In the genomic region with DNA sequence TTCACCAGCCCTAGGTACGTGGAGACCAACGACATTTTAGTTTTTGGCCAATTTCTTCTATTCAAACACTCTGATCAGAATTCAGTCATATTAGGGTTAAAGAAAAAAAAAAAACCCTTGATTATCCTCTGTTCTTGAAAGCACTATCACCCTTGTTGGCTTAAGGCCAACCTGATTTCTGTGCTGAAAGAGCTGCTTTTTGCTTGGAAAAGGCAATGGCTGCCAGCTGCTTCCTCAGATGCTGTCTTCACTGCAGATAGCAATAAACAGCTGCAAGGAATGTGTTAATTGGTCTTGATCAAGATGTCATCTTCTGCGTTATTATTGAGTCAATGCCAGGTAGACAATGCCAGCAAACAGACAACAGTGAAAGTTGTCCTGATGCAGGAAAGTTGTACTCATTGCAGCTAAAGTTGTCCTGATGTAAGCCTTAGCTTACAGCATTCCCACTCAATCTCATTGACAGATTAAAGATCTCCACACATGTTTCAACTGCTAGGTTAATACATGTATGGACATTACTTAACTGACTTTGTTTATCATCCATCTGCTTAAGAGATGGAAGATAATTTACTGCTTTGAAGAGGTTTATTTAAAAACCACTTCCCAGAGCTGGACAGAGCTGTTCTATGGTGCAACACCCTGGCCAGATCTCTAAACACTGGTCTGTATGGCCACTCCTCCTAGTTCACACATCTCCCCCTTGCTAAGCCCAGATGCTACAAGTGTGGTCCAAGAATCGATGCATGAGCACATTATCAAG, we compare ENCODE assay signal across 27 cellular contexts.
DNase-seq lines count a peak whose midpoint lies in the region; ATAC-seq, FAIRE-seq and TF ChIP-seq lines count a peak whose summit lies in the region.
"Had no signal": no experiment of that assay in that cellular context is flagged by ENCODE, and none has a peak within 500 bp of the region (broad histone marks: within the 10 kb centered on the region; RNA-seq: fewer than 3 reads in every experiment).

No MANE protein-coding gene starts in this region.

- DNase-seq in SK-N-SH = no peak
- DNase-seq in naive thymus-derived CD4-positive, alpha-beta T cell = no peak
- DNase-seq in upper lobe of right lung = no peak
- no peak for DNase-seq in HUDEP-2 (lab: John Stamatoyannopoulos, UW; ENCODE audit: unreplicated experiment in 76 of 76)
- no peak for DNase-seq in A172 (ENCODE audit: low spot score)
- DNase-seq: activated CD8-positive, alpha-beta T cell treated with anti-CD3 and anti-CD28 coated beads, Interleukin-2, amount 10 ng/mL, durations not matched to agents 7 days and 5 days; activated T-cell treated with anti-CD3 and anti-CD28 coated beads, Interleukin-2, amount 50 U/mL, for 1 hour; brain microvascular endothelial cell; effector memory CD8-positive, alpha-beta T cell; H7; mesendoderm; NCI-H1105 treated with DMSO at 0.1 percent for 48 hours; NCI-H69; OCI-M1; SHP77; stimulated activated naive CD4-positive, alpha-beta T cell; tibial artery had no signal

- H4K20me1 ChIP-seq in SK-N-SH (ENCODE audit: insufficient read depth) = no peaks in the 10 kb centered on the region

- peak; percentile 12 for FAIRE-seq in endometrium (lab: Jason Lieb, UNC)
- FAIRE-seq: colon, HepG2 had no signal

- TF ChIP-seq CTCF in SK-N-SH (IDR thresholded peaks at IDR 0.05) (no peak), upper lobe of right lung (IDR thresholded peaks at IDR 0.05) (no peak)

- 30% methylated on average over 4 of the region's 4 CpGs for WGBS in SK-N-SH (ENCODE audit: low lambda C conversion rate)

- H3K27ac Mint-ChIP-seq in naive thymus-derived CD4-positive, alpha-beta T cell = no peak overlapping the region
- H3K27ac Mint-ChIP-seq: activated CD8-positive, alpha-beta T cell treated with anti-CD3 and anti-CD28 coated beads, Interleukin-2, amount 10 ng/mL, durations not matched to agents 7 days and 5 days; effector memory CD8-positive, alpha-beta T cell; progenitor cell of endocrine pancreas had no signal

- H3K9me3 ChIP-seq in SK-N-SH = no peaks in the 10 kb centered on the region
- H3K9me3 ChIP-seq in naive thymus-derived CD4-positive, alpha-beta T cell (ENCODE audit: control insufficient read depth in 2 of 3, low read length in 3 of 3) = no peaks in the 10 kb centered on the region
- no peaks in the 10 kb centered on the region for H3K9me3 ChIP-seq in upper lobe of right lung
- H3K9me3 ChIP-seq: esophagus muscularis mucosa, tibial artery had no signal

- peaks cover 0 to 3% (median 0%) of the 10 kb centered on the region in 7 donors for H3K4me1 Mint-ChIP-seq in naive thymus-derived CD4-positive, alpha-beta T cell

- no peaks in the 10 kb centered on the region for H3K36me3 ChIP-seq in SK-N-SH (replicated peaks in 1 of 2; ENCODE audit: control insufficient read depth in 1 of 2, insufficient read depth in 2 of 2, low read length in 1 of 2)
- no peaks in the 10 kb centered on the region for H3K36me3 ChIP-seq in naive thymus-derived CD4-positive, alpha-beta T cell (ENCODE audit: control insufficient read depth in 2 of 3, insufficient read depth in 3 of 3, low read length in 3 of 3)
- H3K36me3 ChIP-seq in upper lobe of right lung = no peaks in the 10 kb centered on the region
- H3K36me3 ChIP-seq: brain microvascular endothelial cell, esophagus muscularis mucosa, tibial artery had no signal

- intact Hi-C loops in naive thymus-derived CD4-positive, alpha-beta T cell (cut with micrococcal nuclease) = no loop called here
- intact Hi-C loops in upper lobe of right lung (cut with DNase I) = no loop called here

- H3K4me3 ChIP-seq in SK-N-SH (ENCODE audit: low read depth in 2 of 2, low read length in 1 of 2) = no peak overlapping the region
- no peak overlapping the region for H3K4me3 ChIP-seq in naive thymus-derived CD4-positive, alpha-beta T cell (ENCODE audit: low read length)
- H3K4me3 ChIP-seq in upper lobe of right lung = no peak overlapping the region
- H3K4me3 ChIP-seq: esophagus muscularis mucosa, smooth muscle cell, tibial artery had no signal

- TF ChIP-seq RAD21 in SK-N-SH (IDR thresholded peaks at IDR 0.05; ENCODE audit: low read length) = no peak

- no peak overlapping the region for H3K9ac ChIP-seq in SK-N-SH

- no peaks in the 10 kb centered on the region for H3K36me3 Mint-ChIP-seq in naive thymus-derived CD4-positive, alpha-beta T cell

- CTCF ChIA-PET in SK-N-SH (lab: Yijun Ruan, JAX) = interaction anchor here (0.6 to 7.3 kb wide), 5 partner anchors 12 to 892 kb away, joined by 3 to 39 read pairs (median 10); no protein-coding TSS in a partner anchor
- CTCF ChIA-PET in naive thymus-derived CD4-positive, alpha-beta T cell (lab: Charles Lee) = no interaction called here

- H2AFZ ChIP-seq in SK-N-SH (ENCODE audit: low read depth) = no peak overlapping the region

- H3K9me2 ChIP-seq in SK-N-SH = no peaks in the 10 kb centered on the region

- ATAC-seq in SK-N-SH treated with all-trans-retinoic acid at 6 μM for 48 hours (no peak), upper lobe of right lung (peak; percentile 50), GM21526 (IDR thresholded peaks at IDR 0.05; ENCODE audit: low FRiP score, unreplicated experiment) (no peak)
- ATAC-seq in naive thymus-derived CD4-positive, alpha-beta T cell = peak; percentile 36
- ATAC-seq: activated CD4-positive, CD25-positive, alpha-beta regulatory T cell treated with anti-CD3 and anti-CD28 coated beads, Interleukin-2, amount 50 U/mL, for 24 hours; activated CD8-positive, alpha-beta T cell treated with anti-CD3 and anti-CD28 coated beads, Interleukin-2, amount 10 ng/mL, durations not matched to agents 7 days and 5 days; effector memory CD8-positive, alpha-beta T cell; HepG2 had no signal

- H3K4me1 ChIP-seq in SK-N-SH (ENCODE audit: control insufficient read depth in 1 of 2, insufficient read depth in 2 of 2, low read depth in 1 of 2, low read length in 1 of 2) = peaks cover 0 to 20% of the 10 kb centered on the region in 2 experiments; a peak in 2 of 4 replicates
- H3K4me1 ChIP-seq in naive thymus-derived CD4-positive, alpha-beta T cell (ENCODE audit: control insufficient read depth in 2 of 2, insufficient read depth in 2 of 2, low read length in 2 of 2) = no peaks in the 10 kb centered on the region
- H3K4me1 ChIP-seq in upper lobe of right lung = no peaks in the 10 kb centered on the region
- H3K4me1 ChIP-seq: tibial artery had no signal

- H3K27me3 Mint-ChIP-seq in naive thymus-derived CD4-positive, alpha-beta T cell = peaks cover 0 to 18% (median 6%) of the 10 kb centered on the region in 5 donors
- H3K27me3 Mint-ChIP-seq: effector memory CD8-positive, alpha-beta T cell had no signal

- H3K4me2 ChIP-seq in SK-N-SH = no peak overlapping the region
- H3K4me2 ChIP-seq: smooth muscle cell had no signal

- H3K79me2 ChIP-seq in SK-N-SH (ENCODE audit: insufficient read depth) = no peaks in the 10 kb centered on the region

- H3K27me3 ChIP-seq in SK-N-SH (ENCODE audit: insufficient read depth) (no peaks in the 10 kb centered on the region), upper lobe of right lung (no peaks in the 10 kb centered on the region)
- H3K27me3 ChIP-seq in naive thymus-derived CD4-positive, alpha-beta T cell (ENCODE audit: control insufficient read depth in 2 of 2, insufficient read depth in 2 of 2, low read length in 2 of 2) = no peaks in the 10 kb centered on the region
- H3K27me3 ChIP-seq: brain microvascular endothelial cell, esophagus muscularis mucosa, tibial artery had no signal

- TF ChIP-seq EP300 in SK-N-SH (IDR thresholded peaks at IDR 0.05; ENCODE audit: borderline replicate concordance in 1 of 2, low read depth in 1 of 2, low read length in 1 of 2) = no peak

- H3K27ac ChIP-seq in SK-N-SH (ENCODE audit: low read depth in 2 of 2, low read length in 1 of 2) (no peak overlapping the region), upper lobe of right lung (no peak overlapping the region)
- H3K27ac ChIP-seq in naive thymus-derived CD4-positive, alpha-beta T cell (ENCODE audit: low read depth, low read length) = no peak overlapping the region
- H3K27ac ChIP-seq: brain microvascular endothelial cell, C4-2B, tibial artery had no signal

- H3K9me3 Mint-ChIP-seq in naive thymus-derived CD4-positive, alpha-beta T cell = no peaks in the 10 kb centered on the region
- H3K9me3 Mint-ChIP-seq: effector memory CD8-positive, alpha-beta T cell had no signal

- H3F3A ChIP-seq in SK-N-SH (replicated peaks; ENCODE audit: insufficient read depth) = no peaks in the 10 kb centered on the region

- POLR2A ChIA-PET in SK-N-SH (lab: Yijun Ruan, JAX) = no interaction called here
- POLR2A ChIA-PET in naive thymus-derived CD4-positive, alpha-beta T cell (lab: Charles Lee) = no interaction called here

- no peak overlapping the region for H3K4me3 Mint-ChIP-seq in naive thymus-derived CD4-positive, alpha-beta T cell
- H3K4me3 Mint-ChIP-seq: activated CD8-positive, alpha-beta T cell treated with anti-CD3 and anti-CD28 coated beads, Interleukin-2, amount 10 ng/mL, durations not matched to agents 7 days and 5 days; effector memory CD8-positive, alpha-beta T cell had no signal

TF ChIP-seq in SK-N-SH, 30 proteins besides CTCF, POLR2A, EP300 and RAD21:
- TF ChIP-seq, protein P1, sequence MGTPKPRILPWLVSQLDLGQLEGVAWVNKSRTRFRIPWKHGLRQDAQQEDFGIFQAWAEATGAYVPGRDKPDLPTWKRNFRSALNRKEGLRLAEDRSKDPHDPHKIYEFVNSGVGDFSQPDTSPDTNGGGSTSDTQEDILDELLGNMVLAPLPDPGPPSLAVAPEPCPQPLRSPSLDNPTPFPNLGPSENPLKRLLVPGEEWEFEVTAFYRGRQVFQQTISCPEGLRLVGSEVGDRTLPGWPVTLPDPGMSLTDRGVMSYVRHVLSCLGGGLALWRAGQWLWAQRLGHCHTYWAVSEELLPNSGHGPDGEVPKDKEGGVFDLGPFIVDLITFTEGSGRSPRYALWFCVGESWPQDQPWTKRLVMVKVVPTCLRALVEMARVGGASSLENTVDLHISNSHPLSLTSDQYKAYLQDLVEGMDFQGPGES (IDR thresholded peaks at IDR 0.05; ENCODE audit: low read depth, low read length) = no peak
- no peak for TF ChIP-seq TCF12 (IDR thresholded peaks at IDR 0.05)
- TF ChIP-seq GATA2 (CRISPR knock-in tag; IDR thresholded peaks at IDR 0.05) = peak; percentile 16; the same call in 1 of the 2 replicates
- no peak for TF ChIP-seq FOXJ3 (CRISPR knock-in tag; IDR thresholded peaks at IDR 0.05)

TF ChIP-seq in SK-N-SH treated with all-trans-retinoic acid at 6 μM for 48 hours, 23 proteins besides CTCF, POLR2A, EP300 and RAD21 (continues in another document):
- TF ChIP-seq ZFP3 (CRISPR knock-in tag; IDR thresholded peaks at IDR 0.05) = no peak
- TF ChIP-seq TCF4 (CRISPR knock-in tag; IDR thresholded peaks at IDR 0.05; ENCODE audit: borderline replicate concordance) = no peak
- no peak for TF ChIP-seq PPARA (CRISPR knock-in tag; IDR thresholded peaks at IDR 0.05; ENCODE audit: borderline replicate concordance)

Comparison
In these comparisons a context has a peak if more than half of its experiments do, and no peak if none do; other contexts are left out.
1. ATAC-seq: peak in naive thymus-derived CD4-positive, alpha-beta T cell (single experiment) and upper lobe of right lung (single experiment); none in SK-N-SH treated with all-trans-retinoic acid at 6 μM for 48 hours (single experiment) and GM21526 (single experiment).